In genomic region chr4:138320030-138320429, GRCh38 we compare ENCODE assay signal across 17 cellular contexts.
DNase-seq lines count a peak whose midpoint lies in the region; ATAC-seq and TF ChIP-seq lines count a peak whose summit lies in the region.
"Had no signal": no experiment of that assay in that cellular context is flagged by ENCODE, and none has a peak within 500 bp of the region (broad histone marks: within the 10 kb centered on the region; RNA-seq: fewer than 3 reads in every experiment).

No MANE protein-coding gene starts in this region.

- intact Hi-C loops in CD14-positive monocyte (cut with micrococcal nuclease): no loop called here

- no peak for TF ChIP-seq CTCF in brain (conservative IDR thresholded peaks at IDR 0.05)
- no peak for TF ChIP-seq CTCF in CD14-positive monocyte (IDR thresholded peaks at IDR 0.05)

- H3K9me2 ChIP-seq in GM23248 (ENCODE audit: insufficient read depth): peaks cover 3% of the 10 kb centered on the region; the same call in 1 of the 2 replicates

- peaks cover 36% of the 10 kb centered on the region for H3K4me1 Mint-ChIP-seq in brain
- no peaks in the 10 kb centered on the region for H3K4me1 Mint-ChIP-seq in CD14-positive monocyte

- H3K27ac ChIP-seq in GM23248 (no peak overlapping the region), layer of hippocampus (ENCODE audit: low read depth, low read length) (peak overlapping the region; percentile 64)
- H3K27ac ChIP-seq in effector memory CD4-positive, alpha-beta T cell (ENCODE audit: insufficient read depth, low read length, poor library complexity, severe bottlenecking): no peak overlapping the region
- H3K27ac ChIP-seq: BLaER1 had no signal

- DNase-seq in CD1c-positive myeloid dendritic cell (ENCODE audit: extremely low spot score): peak; percentile 36
- DNase-seq in GM23248: no peak
- no peak for DNase-seq in CD14-positive monocyte (ENCODE audit: low spot score)
- no peak for DNase-seq in effector memory CD4-positive, alpha-beta T cell
- DNase-seq in ecto neural progenitor cell (ENCODE audit: low spot score): no peak
- DNase-seq: 8988T; AML-193; Calu3; CD4-positive, alpha-beta T cell; DMS 273 treated with DMSO at 0.1 percent for 48 hours; H7 had no signal

- in situ Hi-C loops in GM23248 (cut with MboI): no loop called here

- no peaks in the 10 kb centered on the region for H3K79me2 ChIP-seq in GM23248 (ENCODE audit: insufficient read depth)

- H3F3A ChIP-seq in GM23248 (ENCODE audit: insufficient read depth): no peaks in the 10 kb centered on the region

- no peaks in the 10 kb centered on the region for H4K20me1 ChIP-seq in GM23248 (ENCODE audit: insufficient read depth)
- H4K20me1 ChIP-seq: BLaER1 had no signal

- H3K9me3 ChIP-seq in GM23248 (ENCODE audit: low read depth): no peaks in the 10 kb centered on the region
- H3K9me3 ChIP-seq in effector memory CD4-positive, alpha-beta T cell (ENCODE audit: control insufficient read depth, low read length): no peaks in the 10 kb centered on the region
- H3K9me3 ChIP-seq: BLaER1 had no signal

- H3K27ac Mint-ChIP-seq in brain (peak overlapping the region in 3 of 5 experiments; percentile 38 to 84 (median 43)), CD14-positive monocyte (no peak overlapping the region)
- H3K27ac Mint-ChIP-seq: CD4-positive, alpha-beta T cell; GM23338 had no signal

- no peaks in the 10 kb centered on the region for H3K4me1 ChIP-seq in GM23248 (ENCODE audit: insufficient read depth)
- H3K4me1 ChIP-seq in effector memory CD4-positive, alpha-beta T cell (ENCODE audit: control insufficient read depth, insufficient read depth, low read length, poor library complexity, severe bottlenecking): no peaks in the 10 kb centered on the region
- H3K4me1 ChIP-seq: BLaER1 had no signal

- peak overlapping the region; percentile 5; the same call in 1 of the 2 replicates for H2AFZ ChIP-seq in GM23248

- H3K36me3 Mint-ChIP-seq in brain: peaks cover 6% of the 10 kb centered on the region
- H3K36me3 Mint-ChIP-seq in CD14-positive monocyte: no peaks in the 10 kb centered on the region

- H3K4me2 ChIP-seq in GM23248 (ENCODE audit: unreplicated experiment): no peak overlapping the region
- H3K4me2 ChIP-seq: BLaER1, GM23338 had no signal

- WGBS in GM23248 (ENCODE audit: low coverage in 1 of 2, low lambda C conversion rate in 2 of 2, missing lambda C conversion rate in 2 of 2), 2 experiments: 59 to 68% methylated on average over 1 of the region's 1 CpG

- H3K36me3 ChIP-seq in GM23248 (ENCODE audit: low read depth): no peaks in the 10 kb centered on the region
- no peaks in the 10 kb centered on the region for H3K36me3 ChIP-seq in effector memory CD4-positive, alpha-beta T cell (ENCODE audit: control insufficient read depth, insufficient read depth, low read length)
- H3K36me3 ChIP-seq: BLaER1 had no signal

- H3K27me3 Mint-ChIP-seq in brain (no peaks in the 10 kb centered on the region), CD14-positive monocyte (ENCODE audit: low read depth in 3 of 3) (peaks cover 0 to 4% (median 3%) of the 10 kb centered on the region in 3 donors)
- H3K27me3 Mint-ChIP-seq: CD4-positive, alpha-beta T cell had no signal

- H3K4me3 Mint-ChIP-seq in brain: no peak overlapping the region
- no peak overlapping the region for H3K4me3 Mint-ChIP-seq in CD14-positive monocyte
- H3K4me3 Mint-ChIP-seq: CD4-positive, alpha-beta T cell; GM23338 had no signal

- H3K27me3 ChIP-seq in GM23248 (replicated peaks; ENCODE audit: insufficient read depth) (no peaks in the 10 kb centered on the region), layer of hippocampus (ENCODE audit: control insufficient read depth, insufficient read depth, low read length) (no peaks in the 10 kb centered on the region)
- no peaks in the 10 kb centered on the region for H3K27me3 ChIP-seq in effector memory CD4-positive, alpha-beta T cell (replicated peaks; ENCODE audit: control insufficient read depth, insufficient read depth, low read length, poor library complexity, severe bottlenecking)
- H3K27me3 ChIP-seq: BLaER1 had no signal

- H3K4me3 ChIP-seq in GM23248: no peak overlapping the region
- H3K4me3 ChIP-seq in effector memory CD4-positive, alpha-beta T cell (ENCODE audit: insufficient read depth, low read depth, low read length, poor library complexity, severe bottlenecking): no peak overlapping the region
- H3K4me3 ChIP-seq: BLaER1, GM23338 had no signal

- peaks cover 0 to 11% (median 4%) of the 10 kb centered on the region in 5 experiments for H3K9me3 Mint-ChIP-seq in brain
- peaks cover 0 to 5% (median 1%) of the 10 kb centered on the region in 7 donors for H3K9me3 Mint-ChIP-seq in CD14-positive monocyte
- H3K9me3 Mint-ChIP-seq: CD4-positive, alpha-beta T cell; GM23338 had no signal

- no peak overlapping the region for H3K9ac ChIP-seq in GM23248
- H3K9ac ChIP-seq: BLaER1 had no signal

- no peak for ATAC-seq in GM18907 (IDR thresholded peaks at IDR 0.05; ENCODE audit: unreplicated experiment)
- ATAC-seq: GM23338, HepG2 had no signal

Comparison
In these comparisons a context has a peak if more than half of its experiments do, and no peak if none do; other contexts are left out.
1. H3K27ac Mint-ChIP-seq: peak in brain (3 of 5); none in CD14-positive monocyte (0 of 7).